Comparison of ENCODE assay signal across 8 cellular contexts in genomic region chr22:20055144-20055543, GRCh38.
"Had no signal": no experiment of that assay in that cellular context is flagged by ENCODE, and none has a peak within 500 bp of the region (broad histone marks: within the 10 kb centered on the region; RNA-seq: fewer than 3 reads in every experiment).

No MANE protein-coding gene starts in this region.

- H3K4me3 Mint-ChIP-seq: IgD-negative memory B cell had no signal

- H3K27ac ChIP-seq: GM23248 had no signal

- DNase-seq: GM23248, GOT3, H7, KG1 had no signal

- H3K9me3 Mint-ChIP-seq: IgD-negative memory B cell had no signal

- H3K4me1 ChIP-seq: HAP-1 had no signal

- FAIRE-seq: HTR-8/SVneo had no signal

- H3K9ac ChIP-seq: GM23248 had no signal

- H2AFZ ChIP-seq: GM23248 had no signal

- ATAC-seq: HCT116 had no signal

- H3K4me3 ChIP-seq: GM23248, HAP-1 had no signal

- H3K9me3 ChIP-seq: HAP-1 had no signal

- H3K4me1 Mint-ChIP-seq: IgD-negative memory B cell had no signal

- H3K36me3 ChIP-seq: HAP-1 had no signal

- H3K27ac Mint-ChIP-seq: IgD-negative memory B cell had no signal
